Comparison of ENCODE assay signal across 8 cellular contexts in genomic region chr20:35616465-35617396, GRCh38. TPM values are rescaled to one million over a fixed set of nuclear protein-coding genes. Genes with fewer than 3 reads are reported as not detected.
DNase-seq lines count a peak whose midpoint lies in the region; ATAC-seq, FAIRE-seq and TF ChIP-seq lines count a peak whose summit lies in the region.

No MANE protein-coding gene starts in this region.

- peak overlapping the region; percentile 86 for H3K27ac Mint-ChIP-seq in neural crest cell (ENCODE audit: unreplicated experiment)

- H3K9me3 ChIP-seq in OCI-LY3 (ENCODE audit: insufficient read depth, low read length), result peaks cover 3% of the 10 kb centered on the region; the same call in 1 of the 2 replicates

- FAIRE-seq in frontal cortex (lab: Jason Lieb, UNC), result no peak

- H3K4me1 ChIP-seq in OCI-LY3 (ENCODE audit: low read length), result peaks cover 64% of the 10 kb centered on the region

- peak overlapping the region; percentile 98 for H3K4me2 ChIP-seq in OCI-LY3 (ENCODE audit: low read length)

- H3K27ac ChIP-seq in OCI-LY3 (ENCODE audit: low read length), result peak overlapping the region; percentile 22; the same call in 1 of the 2 replicates

- H3K36me3 ChIP-seq in OCI-LY3 (replicated peaks; ENCODE audit: low read depth, low read length), result peaks cover 9% of the 10 kb centered on the region

- H3K4me3 Mint-ChIP-seq in neural crest cell, result peak overlapping the region; percentile 96

- TF ChIP-seq CTCF in OCI-LY3 (IDR thresholded peaks at IDR 0.05; ENCODE audit: low read depth, low read length), result no peak
- no peak for TF ChIP-seq CTCF in neural crest cell (conservative IDR thresholded peaks at IDR 0.05)

- 0 out of 2 replicates have a peak, but pooled peaks cover 7% of the 10 kb centered on the region for H4K20me1 ChIP-seq in OCI-LY3 (ENCODE audit: insufficient read depth, low read length)

- ATAC-seq in HG03575 (IDR thresholded peaks at IDR 0.05; ENCODE audit: extremely low read depth, insufficient number of reproducible peaks, low FRiP score, unreplicated experiment) (peak; percentile 43), HG03280 (IDR thresholded peaks at IDR 0.05; ENCODE audit: unreplicated experiment) (no peak)

- peak overlapping the region; percentile 80 for H3K4me3 ChIP-seq in OCI-LY3 (ENCODE audit: low read length)

- peak overlapping the region; percentile 79 for H2AFZ ChIP-seq in OCI-LY3 (ENCODE audit: low read depth, low read length)

- peaks cover 4% of the 10 kb centered on the region for H3K36me3 Mint-ChIP-seq in neural crest cell (ENCODE audit: low read depth)

- no peaks in the 10 kb centered on the region for H3K9me3 Mint-ChIP-seq in neural crest cell

- in situ Hi-C loops in G401 (cut with HindIII; ENCODE audit: low sequenced_read_pairs), result no loop called here

- peak overlapping the region; percentile 70 for H3K9ac ChIP-seq in OCI-LY3 (ENCODE audit: low read length)

- no peaks in the 10 kb centered on the region for H3K27me3 ChIP-seq in OCI-LY3 (ENCODE audit: low read depth, low read length)

- peaks cover 36% of the 10 kb centered on the region for H3K4me1 Mint-ChIP-seq in neural crest cell

- peaks cover 42% of the 10 kb centered on the region for H3K27me3 Mint-ChIP-seq in neural crest cell (ENCODE audit: low read depth)

- H3K79me2 ChIP-seq in OCI-LY3 (ENCODE audit: low read length), result no peaks in the 10 kb centered on the region

- DNase-seq in G401 (ENCODE audit: low spot score) (peak; percentile 94), activated gamma-delta T cell treated with Interleukin-2 at 50 U/mL for 16 hours (peak; percentile 33), frontal cortex (ENCODE audit: low spot score in 2 of 2) (peak; percentile 60 to 64), neural crest cell (ENCODE audit: low read depth, low spot score) (peak; percentile 59), ureter (ENCODE audit: low spot score) (peak; percentile 92)

RNA-seq across cellular contexts. Expression of gene SPAG4, which starts 1.1 kb away (rescaled TPM):
- 8.0 and 12.7 TPM in 2 replicates for total RNA-seq in G401 (2014; rRNA removed; shearing (Covaris generic))
- total RNA-seq in frontal cortex (0.82 TPM), neural crest cell (2.3 and 3.1 TPM in 2 replicates), ureter (18.4 TPM)

RNA-seq across cellular contexts. Expression of gene CPNE1, which starts 48.0 kb away (rescaled TPM):
- 49.2 and 87.2 TPM in 2 replicates for total RNA-seq in G401 (2014; rRNA removed; shearing (Covaris generic))
- total RNA-seq in frontal cortex (55.4 TPM), neural crest cell (236 and 245 TPM in 2 replicates), ureter (200 TPM)

RNA-seq across cellular contexts. Expression of gene RBM12, which starts 48.0 kb away (rescaled TPM):
- 72.7 and 80.0 TPM in 2 replicates for total RNA-seq in G401 (2014; rRNA removed; shearing (Covaris generic))
- total RNA-seq in frontal cortex (109 TPM), neural crest cell (189 and 191 TPM in 2 replicates), ureter (133 TPM)

Comparison
In these comparisons a context has a peak if more than half of its experiments do, and no peak if none do; other contexts are left out.
1. DNase-seq: peak in every context shown above with its lines; median percentile 94 in G401; 92 in ureter; 62 in frontal cortex; 59 in neural crest cell; 33 in activated gamma-delta T cell treated with Interleukin-2 at 50 U/mL for 16 hours.